In genomic region chr1:75594327-75594726, GRCh38 we compare ENCODE assay signal across 37 cellular contexts. TPM values are rescaled to one million over a fixed set of nuclear protein-coding genes. Genes with fewer than 3 reads are reported as not detected.
"Had no signal": no experiment of that assay in that cellular context is flagged by ENCODE, and none has a peak within 500 bp of the region (broad histone marks: within the 10 kb centered on the region; RNA-seq: fewer than 3 reads in every experiment).

No MANE protein-coding gene starts in this region.

- FAIRE-seq: astrocyte, TTC549 had no signal

- H3K27ac ChIP-seq: adrenal gland, body of pancreas, brain microvascular endothelial cell, breast epithelium, VCaP had no signal

- H3K4me1 Mint-ChIP-seq: activated B cell treated with CpG ODN at 0.5 μM for 24 hours; activated CD4-positive, alpha-beta T cell treated with anti-CD3 and anti-CD28 coated beads, Interleukin-2, amount 10 ng/mL, durations not matched to agents 24 days and 14 days; activated naive CD8-positive, alpha-beta T cell treated with anti-CD3 and anti-CD28 coated beads for 36 hours; activated T-helper 17 cell treated with anti-CD3 and anti-CD28 coated beads, Interleukin-2, amount 50 U/mL, for 72 hours had no signal

- H3K9me3 Mint-ChIP-seq: activated B cell treated with CpG ODN at 0.5 μM for 24 hours; activated CD4-positive, alpha-beta memory T cell treated with anti-CD3 and anti-CD28 coated beads for 36 hours; activated CD4-positive, alpha-beta T cell treated with anti-CD3 and anti-CD28 coated beads, Interleukin-2, amount 10 ng/mL, durations not matched to agents 24 days and 14 days; activated CD8-positive, alpha-beta T cell treated with anti-CD3 and anti-CD28 coated beads for 36 hours; activated naive CD4-positive, alpha-beta T cell treated with anti-CD3 and anti-CD28 coated beads for 36 hours; activated naive CD4-positive, alpha-beta T cell treated with anti-CD3 and anti-CD28 coated beads, Interleukin-2, amount 50 U/mL, for 72 hours; activated T-helper 1 cell treated with anti-CD3 and anti-CD28 coated beads, Interleukin-12 subunit alpha, Interleukin-12 subunit beta, Interleukin-2, Interleukin-4 antibody, amounts not matched to agents 30 ng/mL and 10 ng/mL and 1 ng/mL, durations not matched to agents 14 hours and 24 hours and 36 hours; T-helper 1 cell treated with Interleukin-12 subunit alpha and Interleukin-12 subunit beta and Interleukin-4 antibody, amounts not matched to agents 30 μg/mL and 1 μg/mL, for 36 hours; T-helper 2 cell treated with Interferon-gamma antibody and Interleukin-4, amounts not matched to agents 5 μg/mL and 100 μg/mL, for 36 hours had no signal

- H3K27me3 Mint-ChIP-seq: activated CD4-positive, alpha-beta T cell treated with anti-CD3 and anti-CD28 coated beads, Interleukin-2, amount 10 ng/mL, durations not matched to agents 24 days and 14 days had no signal

- H3K36me3 Mint-ChIP-seq: activated CD4-positive, alpha-beta memory T cell treated with anti-CD3 and anti-CD28 coated beads for 36 hours; activated naive CD4-positive, alpha-beta T cell treated with anti-CD3 and anti-CD28 coated beads, Interleukin-2, amount 50 U/mL, for 72 hours; activated naive CD8-positive, alpha-beta T cell treated with anti-CD3 and anti-CD28 coated beads for 36 hours had no signal

- H3K27ac Mint-ChIP-seq: activated B cell treated with CpG ODN at 0.5 μM for 24 hours; activated CD4-positive, alpha-beta memory T cell treated with anti-CD3 and anti-CD28 coated beads for 36 hours; activated CD4-positive, alpha-beta T cell treated with anti-CD3 and anti-CD28 coated beads, Interleukin-2, amount 10 ng/mL, durations not matched to agents 24 days and 14 days; activated CD8-positive, alpha-beta T cell treated with anti-CD3 and anti-CD28 coated beads for 36 hours; activated naive CD4-positive, alpha-beta T cell treated with anti-CD3 and anti-CD28 coated beads for 36 hours; activated naive CD4-positive, alpha-beta T cell treated with anti-CD3 and anti-CD28 coated beads, Interleukin-2, amount 50 U/mL, for 72 hours; activated naive CD8-positive, alpha-beta T cell treated with anti-CD3 and anti-CD28 coated beads for 36 hours; activated T-cell treated with anti-CD3 and anti-CD28 coated beads, Interleukin-2, amount 50 U/mL, for 72 hours; activated T-helper 1 cell treated with anti-CD3 and anti-CD28 coated beads, Interleukin-12 subunit alpha, Interleukin-12 subunit beta, Interleukin-2, Interleukin-4 antibody, amounts not matched to agents 30 ng/mL and 10 ng/mL and 1 ng/mL, durations not matched to agents 14 hours and 24 hours and 36 hours; activated T-helper 17 cell treated with anti-CD3 and anti-CD28 coated beads, Interleukin-2, amount 50 U/mL, for 72 hours; T-helper 1 cell treated with Interleukin-12 subunit alpha and Interleukin-12 subunit beta and Interleukin-4 antibody, amounts not matched to agents 30 μg/mL and 1 μg/mL, for 36 hours; T-helper 2 cell treated with Interferon-gamma antibody and Interleukin-4, amounts not matched to agents 5 μg/mL and 100 μg/mL, for 36 hours had no signal

- ATAC-seq: activated CD8-positive, alpha-beta T cell treated with anti-CD3 and anti-CD28 coated beads for 36 hours; activated naive CD4-positive, alpha-beta T cell treated with anti-CD3 and anti-CD28 coated beads, Interleukin-2, amount 50 U/mL, for 72 hours; activated T-cell treated with anti-CD3 and anti-CD28 coated beads, Interleukin-2, amount 50 U/mL, for 4 hours; activated T-cell treated with anti-CD3 and anti-CD28 coated beads, Interleukin-2, amount 50 U/mL, for 72 hours; activated T-helper 17 cell treated with anti-CD3 and anti-CD28 coated beads, Interleukin-2, amount 50 U/mL, for 72 hours; body of pancreas had no signal

- H3K4me3 ChIP-seq: adrenal gland, body of pancreas, breast epithelium had no signal

- H3K4me1 ChIP-seq: adrenal gland, breast epithelium had no signal

- H3K27me3 ChIP-seq: adrenal gland, body of pancreas, brain microvascular endothelial cell, breast epithelium had no signal

- H3K36me3 ChIP-seq: adrenal gland, brain microvascular endothelial cell, breast epithelium had no signal

- H3K4me3 Mint-ChIP-seq: activated B cell treated with CpG ODN at 0.5 μM for 24 hours; activated CD4-positive, alpha-beta memory T cell treated with anti-CD3 and anti-CD28 coated beads for 36 hours; activated CD4-positive, alpha-beta T cell treated with anti-CD3 and anti-CD28 coated beads, Interleukin-2, amount 10 ng/mL, durations not matched to agents 24 days and 14 days; activated CD8-positive, alpha-beta T cell treated with anti-CD3 and anti-CD28 coated beads for 36 hours; activated naive CD4-positive, alpha-beta T cell treated with anti-CD3 and anti-CD28 coated beads for 36 hours; activated naive CD8-positive, alpha-beta T cell treated with anti-CD3 and anti-CD28 coated beads for 36 hours; activated T-cell treated with anti-CD3 and anti-CD28 coated beads, Interleukin-2, amount 50 U/mL, for 4 hours; activated T-cell treated with anti-CD3 and anti-CD28 coated beads, Interleukin-2, amount 50 U/mL, for 72 hours; activated T-helper 1 cell treated with anti-CD3 and anti-CD28 coated beads, Interleukin-12 subunit alpha, Interleukin-12 subunit beta, Interleukin-2, Interleukin-4 antibody, amounts not matched to agents 30 ng/mL and 10 ng/mL and 1 ng/mL, durations not matched to agents 14 hours and 24 hours and 36 hours; activated T-helper 17 cell treated with anti-CD3 and anti-CD28 coated beads, Interleukin-2, amount 50 U/mL, for 72 hours; T-helper 1 cell treated with Interleukin-12 subunit alpha and Interleukin-12 subunit beta and Interleukin-4 antibody, amounts not matched to agents 30 μg/mL and 1 μg/mL, for 36 hours; T-helper 2 cell treated with Interferon-gamma antibody and Interleukin-4, amounts not matched to agents 5 μg/mL and 100 μg/mL, for 36 hours had no signal

- H3K9me3 ChIP-seq: adrenal gland, body of pancreas, breast epithelium had no signal

- DNase-seq: activated B cell treated with CpG ODN at 0.5 μM for 24 hours; activated CD4-positive, alpha-beta memory T cell treated with anti-CD3 and anti-CD28 coated beads for 36 hours; activated CD4-positive, alpha-beta T cell treated with anti-CD3 and anti-CD28 coated beads for 4 hours; activated CD4-positive, alpha-beta T cell treated with anti-CD3 and anti-CD28 coated beads, Interleukin-2, amount 10 ng/mL, durations not matched to agents 24 days and 14 days; activated CD4-positive, alpha-beta T cell treated with anti-CD3 and anti-CD28 coated beads, Interleukin-2, amount 50 U/mL, for 1 hour; activated CD4-positive, alpha-beta T cell treated with anti-CD3 and anti-CD28 coated beads, Interleukin-2, amount 50 U/mL, for 4 hours; activated CD4-positive, CD25-positive, alpha-beta regulatory T cell treated with anti-CD3 and anti-CD28 coated beads, Interleukin-2, amount 50 U/mL, for 72 hours; activated CD8-positive, alpha-beta memory T cell treated with anti-CD3 and anti-CD28 coated beads, Interleukin-2, amount 50 U/mL, for 4 hours; activated CD8-positive, alpha-beta T cell treated with anti-CD3 and anti-CD28 coated beads for 36 hours; activated effector memory CD4-positive, alpha-beta T cell treated with anti-CD3 and anti-CD28 coated beads, Interleukin-2, amount 50 U/mL, for 16 hours; activated gamma-delta T cell treated with Interleukin-2 at 50 U/mL for 16 hours; activated naive CD4-positive, alpha-beta T cell; activated naive CD4-positive, alpha-beta T cell treated with anti-CD3 and anti-CD28 coated beads for 36 hours; activated naive CD4-positive, alpha-beta T cell treated with anti-CD3 and anti-CD28 coated beads, Interleukin-2, amount 50 U/mL, for 16 hours; activated naive CD8-positive, alpha-beta T cell treated with anti-CD3 and anti-CD28 coated beads for 36 hours; activated T-cell treated with anti-CD3 and anti-CD28 coated beads for 4 hours; activated T-cell treated with anti-CD3 and anti-CD28 coated beads, Interleukin-2, amount 50 U/mL, for 1 hour; activated T-cell treated with anti-CD3 and anti-CD28 coated beads, Interleukin-2, amount 50 U/mL, for 4 hours; activated T-cell treated with anti-CD3 and anti-CD28 coated beads, Interleukin-2, amount 50 U/mL, for 72 hours; adrenal gland; amniotic stem cell; aorta; body of pancreas; brain microvascular endothelial cell; central memory CD4-positive, alpha-beta T cell; T-helper 1 cell; T-helper 2 cell; T-helper 9 cell had no signal

RNA-seq across cellular contexts. Expression of gene SLC44A5, which starts 16.6 kb away (rescaled TPM):
- total RNA-seq: activated CD4-positive, alpha-beta T cell treated with anti-CD3 and anti-CD28 coated beads, Interleukin-2, amount 10 ng/mL, durations not matched to agents 24 days and 14 days; activated T-helper 1 cell treated with anti-CD3 and anti-CD28 coated beads, Interleukin-12 subunit alpha, Interleukin-12 subunit beta, Interleukin-2, Interleukin-4 antibody, amounts not matched to agents 30 ng/mL and 10 ng/mL and 1 ng/mL, durations not matched to agents 14 hours and 24 hours and 36 hours had no signal
